Comparison of ENCODE assay signal across 2 cellular contexts in genomic region chr1:182062223-182062622, GRCh38.
TF ChIP-seq lines count a peak whose summit lies in the region.

No MANE protein-coding gene starts in this region.

TF ChIP-seq in HepG2, 621 proteins besides CTCF, POLR2A, EP300 and RAD21 (continued from another document):
- peak; percentile 75 for TF ChIP-seq ATF7 (IDR thresholded peaks at IDR 0.05)
- TF ChIP-seq ATF7 (CRISPR knock-in tag; IDR thresholded peaks at IDR 0.05), result no peak
- peak; percentile 97 for TF ChIP-seq CREB1 (IDR thresholded peaks at IDR 0.05)
- no peak for TF ChIP-seq CREB1 (CRISPR knock-in tag; IDR thresholded peaks at IDR 0.05)
TF ChIP-seq in HepG2: peak in this region for 2.

TF ChIP-seq in HCT116, 20 proteins besides CTCF, POLR2A, EP300 and RAD21 (continued from another document):
- TF ChIP-seq REST (IDR thresholded peaks at IDR 0.05; ENCODE audit: low read depth), result no peak
- TF ChIP-seq TCF7L2 (IDR thresholded peaks at IDR 0.05; ENCODE audit: borderline replicate concordance, extremely low read depth, insufficient read depth, insufficient read length), result no peak
- TF ChIP-seq SP1 (IDR thresholded peaks at IDR 0.05; ENCODE audit: low read depth), result no peak
- no peak for TF ChIP-seq ZBTB33 (IDR thresholded peaks at IDR 0.05; ENCODE audit: extremely low read depth, insufficient replicate concordance, low read length)
- TF ChIP-seq POLR2AphosphoS5 (IDR thresholded peaks at IDR 0.05; ENCODE audit: low read depth, low read length), result no peak
- no peak for TF ChIP-seq SRF (IDR thresholded peaks at IDR 0.05; ENCODE audit: low read depth)
- no peak for TF ChIP-seq ELF1 (IDR thresholded peaks at IDR 0.05; ENCODE audit: borderline replicate concordance, low read depth)
- no peak for TF ChIP-seq FOSL1 (IDR thresholded peaks at IDR 0.05; ENCODE audit: low read depth)
- no peak for TF ChIP-seq EZH2phosphoT487 (IDR thresholded peaks at IDR 0.05; ENCODE audit: borderline replicate concordance)
- no peak for TF ChIP-seq YY1 (IDR thresholded peaks at IDR 0.05; ENCODE audit: extremely low read depth, insufficient replicate concordance, low read depth, low read length)
- TF ChIP-seq JUND (IDR thresholded peaks at IDR 0.05), result no peak
- no peak for TF ChIP-seq SIN3A (IDR thresholded peaks at IDR 0.05; ENCODE audit: low read depth)
- TF ChIP-seq EGR1 (IDR thresholded peaks at IDR 0.05; ENCODE audit: low read depth), result no peak
- no peak for TF ChIP-seq MAX (IDR thresholded peaks at IDR 0.05)
- TF ChIP-seq ATF3 (IDR thresholded peaks at IDR 0.05), result no peak
- TF ChIP-seq CEBPB (IDR thresholded peaks at IDR 0.05; ENCODE audit: low read depth), result no peak
